Comparison of ENCODE assay signal across 1 cellular context in the genomic region with DNA sequence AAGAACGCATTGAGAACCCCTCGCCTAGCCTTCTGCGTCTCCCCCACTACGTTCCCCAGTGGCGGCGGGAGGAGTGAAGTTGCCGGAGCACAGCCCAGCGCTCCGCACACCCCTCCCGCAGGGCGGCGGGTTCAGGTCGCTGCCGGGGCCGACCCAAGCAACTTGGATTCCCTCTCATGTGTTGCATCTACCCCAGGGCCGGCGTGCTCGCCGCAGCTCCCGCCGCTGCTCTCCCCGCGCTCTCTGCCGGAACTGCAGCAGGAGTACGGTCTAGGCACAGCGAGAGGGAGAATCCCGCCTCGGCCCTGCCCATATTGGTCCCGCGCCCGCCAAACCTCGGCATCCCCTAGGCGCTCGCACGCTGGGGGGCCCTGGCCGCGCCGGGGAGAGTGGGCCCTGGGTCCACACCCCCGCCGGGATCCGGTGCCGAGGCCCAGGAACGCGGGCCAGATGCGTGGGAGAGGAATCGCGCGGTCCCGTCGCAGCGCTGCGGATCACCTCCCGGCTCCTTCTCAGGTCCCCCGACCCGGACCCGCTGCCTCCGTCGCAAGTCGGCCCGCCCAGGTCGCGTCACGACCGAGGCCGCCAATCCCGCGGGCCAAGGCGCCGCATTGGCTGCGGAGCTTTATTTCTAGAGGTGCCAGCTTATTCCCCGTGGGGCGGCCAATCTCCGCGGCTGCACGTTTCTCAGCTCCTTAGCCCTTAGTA.
A peak's percentile ranks its signal among the peaks of the same experiment; 100 is the strongest.
TF ChIP-seq lines count a peak whose summit lies in the region.

No MANE protein-coding gene starts in this region.

TF ChIP-seq in HepG2, 621 proteins besides CTCF, POLR2A, EP300 and RAD21 (continued from another document and continues in another):
- TF ChIP-seq, protein P1, sequence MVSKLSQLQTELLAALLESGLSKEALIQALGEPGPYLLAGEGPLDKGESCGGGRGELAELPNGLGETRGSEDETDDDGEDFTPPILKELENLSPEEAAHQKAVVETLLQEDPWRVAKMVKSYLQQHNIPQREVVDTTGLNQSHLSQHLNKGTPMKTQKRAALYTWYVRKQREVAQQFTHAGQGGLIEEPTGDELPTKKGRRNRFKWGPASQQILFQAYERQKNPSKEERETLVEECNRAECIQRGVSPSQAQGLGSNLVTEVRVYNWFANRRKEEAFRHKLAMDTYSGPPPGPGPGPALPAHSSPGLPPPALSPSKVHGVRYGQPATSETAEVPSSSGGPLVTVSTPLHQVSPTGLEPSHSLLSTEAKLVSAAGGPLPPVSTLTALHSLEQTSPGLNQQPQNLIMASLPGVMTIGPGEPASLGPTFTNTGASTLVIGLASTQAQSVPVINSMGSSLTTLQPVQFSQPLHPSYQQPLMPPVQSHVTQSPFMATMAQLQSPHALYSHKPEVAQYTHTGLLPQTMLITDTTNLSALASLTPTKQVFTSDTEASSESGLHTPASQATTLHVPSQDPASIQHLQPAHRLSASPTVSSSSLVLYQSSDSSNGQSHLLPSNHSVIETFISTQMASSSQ (IDR thresholded peaks at IDR 0.05; ENCODE audit: low read depth) = no peak
- TF ChIP-seq, protein P1 (CRISPR knock-in tag; IDR thresholded peaks at IDR 0.05; ENCODE audit: borderline replicate concordance) = no peak
- TF ChIP-seq, protein P2, sequence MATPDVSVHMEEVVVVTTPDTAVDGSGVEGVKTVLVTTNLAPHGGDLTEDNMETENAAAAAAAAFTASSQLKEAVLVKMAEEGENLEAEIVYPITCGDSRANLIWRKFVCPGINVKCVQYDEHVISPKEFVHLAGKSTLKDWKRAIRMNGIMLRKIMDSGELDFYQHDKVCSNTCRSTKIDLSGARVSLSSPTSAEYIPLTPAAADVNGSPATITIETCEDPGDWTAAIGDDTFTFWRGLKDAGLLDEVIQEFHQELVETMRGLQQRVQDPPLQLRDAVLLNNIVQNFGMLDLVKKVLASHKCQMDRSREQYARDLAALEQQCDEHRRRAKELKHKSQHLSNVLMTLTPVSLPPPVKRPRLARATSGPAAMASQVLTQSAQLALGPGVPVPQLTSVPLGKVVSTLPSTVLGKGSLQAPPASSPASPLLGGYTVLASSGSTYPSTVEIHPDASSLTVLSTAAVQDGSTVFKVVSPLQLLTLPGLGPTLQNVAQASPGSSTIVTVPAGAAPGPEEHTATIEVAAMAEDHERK (CRISPR knock-in tag; IDR thresholded peaks at IDR 0.05; ENCODE audit: low read depth) = no peak
- TF ChIP-seq, protein P3, sequence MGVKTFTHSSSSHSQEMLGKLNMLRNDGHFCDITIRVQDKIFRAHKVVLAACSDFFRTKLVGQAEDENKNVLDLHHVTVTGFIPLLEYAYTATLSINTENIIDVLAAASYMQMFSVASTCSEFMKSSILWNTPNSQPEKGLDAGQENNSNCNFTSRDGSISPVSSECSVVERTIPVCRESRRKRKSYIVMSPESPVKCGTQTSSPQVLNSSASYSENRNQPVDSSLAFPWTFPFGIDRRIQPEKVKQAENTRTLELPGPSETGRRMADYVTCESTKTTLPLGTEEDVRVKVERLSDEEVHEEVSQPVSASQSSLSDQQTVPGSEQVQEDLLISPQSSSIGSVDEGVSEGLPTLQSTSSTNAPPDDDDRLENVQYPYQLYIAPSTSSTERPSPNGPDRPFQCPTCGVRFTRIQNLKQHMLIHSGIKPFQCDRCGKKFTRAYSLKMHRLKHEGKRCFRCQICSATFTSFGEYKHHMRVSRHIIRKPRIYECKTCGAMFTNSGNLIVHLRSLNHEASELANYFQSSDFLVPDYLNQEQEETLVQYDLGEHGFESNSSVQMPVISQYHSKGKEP (CRISPR knock-in tag; IDR thresholded peaks at IDR 0.05) = no peak
- TF ChIP-seq ZNF768 (CRISPR knock-in tag; IDR thresholded peaks at IDR 0.05) (peak; percentile 50; the same call in 1 of the 2 replicates), FOXA1 (IDR thresholded peaks at IDR 0.05) (no peak), FOXA1 (CRISPR knock-in tag; IDR thresholded peaks at IDR 0.05) (no peak), HMG20B (CRISPR knock-in tag; conservative IDR thresholded peaks at IDR 0.05) (peak; percentile 97), U2AF1 (optimal IDR thresholded peaks at IDR 0.05; ENCODE audit: low read depth, low read length) (no peak), KLF13 (CRISPR knock-in tag; IDR thresholded peaks at IDR 0.05) (no peak), PHF21A (CRISPR knock-in tag; IDR thresholded peaks at IDR 0.05) (peak; percentile 100), ZSCAN25 (CRISPR knock-in tag; IDR thresholded peaks at IDR 0.05) (no peak), PHF20 (CRISPR knock-in tag; IDR thresholded peaks at IDR 0.05) (peak; percentile 55), ZMAT3 (CRISPR knock-in tag; conservative IDR thresholded peaks at IDR 0.05) (no peak), ARNTL (CRISPR knock-in tag; IDR thresholded peaks at IDR 0.05) (no peak), SETDB1 (CRISPR knock-in tag; IDR thresholded peaks at IDR 0.05; ENCODE audit: borderline replicate concordance) (no peak), TOPORS (CRISPR knock-in tag; IDR thresholded peaks at IDR 0.05) (no peak), ASH2L (IDR thresholded peaks at IDR 0.05; ENCODE audit: insufficient read length, low read depth, low read length) (peak; percentile 57), TCF12 (IDR thresholded peaks at IDR 0.05) (no peak), TCF12 (CRISPR knock-in tag; IDR thresholded peaks at IDR 0.05) (peak; percentile 47; the same call in 1 of the 2 replicates), ONECUT2 (CRISPR knock-in tag; IDR thresholded peaks at IDR 0.05) (no peak), ZIK1 (CRISPR knock-in tag; IDR thresholded peaks at IDR 0.05; ENCODE audit: borderline replicate concordance, low read depth) (peak; percentile 30; the same call in 1 of the 2 replicates), ZKSCAN8 (CRISPR knock-in tag; IDR thresholded peaks at IDR 0.05; ENCODE audit: borderline replicate concordance) (no peak), FOXC1 (CRISPR knock-in tag; IDR thresholded peaks at IDR 0.05; ENCODE audit: borderline replicate concordance) (no peak), ZNF878 (CRISPR knock-in tag; IDR thresholded peaks at IDR 0.05) (0 out of 2 replicates have a peak, but pooled peaks have one; percentile 49), KLF15 (CRISPR knock-in tag; IDR thresholded peaks at IDR 0.05; ENCODE audit: borderline replicate concordance) (no peak), NFE2L2 (IDR thresholded peaks at IDR 0.05; ENCODE audit: low read length) (no peak), SOX6 (IDR thresholded peaks at IDR 0.05) (no peak), SOX6 (CRISPR knock-in tag; IDR thresholded peaks at IDR 0.05) (peak; percentile 21; the same call in 1 of the 2 replicates)
- TF ChIP-seq, protein P4, sequence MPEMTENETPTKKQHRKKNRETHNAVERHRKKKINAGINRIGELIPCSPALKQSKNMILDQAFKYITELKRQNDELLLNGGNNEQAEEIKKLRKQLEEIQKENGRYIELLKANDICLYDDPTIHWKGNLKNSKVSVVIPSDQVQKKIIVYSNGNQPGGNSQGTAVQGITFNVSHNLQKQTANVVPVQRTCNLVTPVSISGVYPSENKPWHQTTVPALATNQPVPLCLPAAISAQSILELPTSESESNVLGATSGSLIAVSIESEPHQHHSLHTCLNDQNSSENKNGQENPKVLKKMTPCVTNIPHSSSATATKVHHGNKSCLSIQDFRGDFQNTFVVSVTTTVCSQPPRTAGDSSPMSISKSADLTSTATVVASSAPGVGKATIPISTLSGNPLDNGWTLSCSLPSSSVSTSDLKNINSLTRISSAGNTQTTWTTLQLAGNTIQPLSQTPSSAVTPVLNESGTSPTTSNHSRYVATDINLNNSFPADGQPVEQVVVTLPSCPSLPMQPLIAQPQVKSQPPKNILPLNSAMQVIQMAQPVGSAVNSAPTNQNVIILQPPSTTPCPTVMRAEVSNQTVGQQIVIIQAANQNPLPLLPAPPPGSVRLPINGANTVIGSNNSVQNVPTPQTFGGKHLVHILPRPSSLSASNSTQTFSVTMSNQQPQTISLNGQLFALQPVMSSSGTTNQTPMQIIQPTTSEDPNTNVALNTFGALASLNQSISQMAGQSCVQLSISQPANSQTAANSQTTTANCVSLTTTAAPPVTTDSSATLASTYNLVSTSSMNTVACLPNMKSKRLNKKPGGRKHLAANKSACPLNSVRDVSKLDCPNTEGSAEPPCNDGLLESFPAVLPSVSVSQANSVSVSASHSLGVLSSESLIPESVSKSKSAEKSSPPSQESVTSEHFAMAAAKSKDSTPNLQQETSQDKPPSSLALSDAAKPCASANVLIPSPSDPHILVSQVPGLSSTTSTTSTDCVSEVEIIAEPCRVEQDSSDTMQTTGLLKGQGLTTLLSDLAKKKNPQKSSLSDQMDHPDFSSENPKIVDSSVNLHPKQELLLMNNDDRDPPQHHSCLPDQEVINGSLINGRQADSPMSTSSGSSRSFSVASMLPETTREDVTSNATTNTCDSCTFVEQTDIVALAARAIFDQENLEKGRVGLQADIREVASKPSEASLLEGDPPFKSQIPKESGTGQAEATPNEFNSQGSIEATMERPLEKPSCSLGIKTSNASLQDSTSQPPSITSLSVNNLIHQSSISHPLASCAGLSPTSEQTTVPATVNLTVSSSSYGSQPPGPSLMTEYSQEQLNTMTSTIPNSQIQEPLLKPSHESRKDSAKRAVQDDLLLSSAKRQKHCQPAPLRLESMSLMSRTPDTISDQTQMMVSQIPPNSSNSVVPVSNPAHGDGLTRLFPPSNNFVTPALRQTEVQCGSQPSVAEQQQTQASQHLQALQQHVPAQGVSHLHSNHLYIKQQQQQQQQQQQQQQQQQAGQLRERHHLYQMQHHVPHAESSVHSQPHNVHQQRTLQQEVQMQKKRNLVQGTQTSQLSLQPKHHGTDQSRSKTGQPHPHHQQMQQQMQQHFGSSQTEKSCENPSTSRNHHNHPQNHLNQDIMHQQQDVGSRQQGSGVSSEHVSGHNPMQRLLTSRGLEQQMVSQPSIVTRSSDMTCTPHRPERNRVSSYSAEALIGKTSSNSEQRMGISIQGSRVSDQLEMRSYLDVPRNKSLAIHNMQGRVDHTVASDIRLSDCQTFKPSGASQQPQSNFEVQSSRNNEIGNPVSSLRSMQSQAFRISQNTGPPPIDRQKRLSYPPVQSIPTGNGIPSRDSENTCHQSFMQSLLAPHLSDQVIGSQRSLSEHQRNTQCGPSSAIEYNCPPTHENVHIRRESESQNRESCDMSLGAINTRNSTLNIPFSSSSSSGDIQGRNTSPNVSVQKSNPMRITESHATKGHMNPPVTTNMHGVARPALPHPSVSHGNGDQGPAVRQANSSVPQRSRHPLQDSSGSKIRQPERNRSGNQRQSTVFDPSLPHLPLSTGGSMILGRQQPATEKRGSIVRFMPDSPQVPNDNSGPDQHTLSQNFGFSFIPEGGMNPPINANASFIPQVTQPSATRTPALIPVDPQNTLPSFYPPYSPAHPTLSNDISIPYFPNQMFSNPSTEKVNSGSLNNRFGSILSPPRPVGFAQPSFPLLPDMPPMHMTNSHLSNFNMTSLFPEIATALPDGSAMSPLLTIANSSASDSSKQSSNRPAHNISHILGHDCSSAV (CRISPR knock-in tag; IDR thresholded peaks at IDR 0.05; ENCODE audit: borderline replicate concordance) = no peak
- TF ChIP-seq, protein P5, sequence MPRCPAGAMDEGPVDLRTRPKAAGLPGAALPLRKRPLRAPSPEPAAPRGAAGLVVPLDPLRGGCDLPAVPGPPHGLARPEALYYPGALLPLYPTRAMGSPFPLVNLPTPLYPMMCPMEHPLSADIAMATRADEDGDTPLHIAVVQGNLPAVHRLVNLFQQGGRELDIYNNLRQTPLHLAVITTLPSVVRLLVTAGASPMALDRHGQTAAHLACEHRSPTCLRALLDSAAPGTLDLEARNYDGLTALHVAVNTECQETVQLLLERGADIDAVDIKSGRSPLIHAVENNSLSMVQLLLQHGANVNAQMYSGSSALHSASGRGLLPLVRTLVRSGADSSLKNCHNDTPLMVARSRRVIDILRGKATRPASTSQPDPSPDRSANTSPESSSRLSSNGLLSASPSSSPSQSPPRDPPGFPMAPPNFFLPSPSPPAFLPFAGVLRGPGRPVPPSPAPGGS (CRISPR knock-in tag; IDR thresholded peaks at IDR 0.05) = no peak; the same call in 1 of the 2 replicates
- TF ChIP-seq, protein P6, sequence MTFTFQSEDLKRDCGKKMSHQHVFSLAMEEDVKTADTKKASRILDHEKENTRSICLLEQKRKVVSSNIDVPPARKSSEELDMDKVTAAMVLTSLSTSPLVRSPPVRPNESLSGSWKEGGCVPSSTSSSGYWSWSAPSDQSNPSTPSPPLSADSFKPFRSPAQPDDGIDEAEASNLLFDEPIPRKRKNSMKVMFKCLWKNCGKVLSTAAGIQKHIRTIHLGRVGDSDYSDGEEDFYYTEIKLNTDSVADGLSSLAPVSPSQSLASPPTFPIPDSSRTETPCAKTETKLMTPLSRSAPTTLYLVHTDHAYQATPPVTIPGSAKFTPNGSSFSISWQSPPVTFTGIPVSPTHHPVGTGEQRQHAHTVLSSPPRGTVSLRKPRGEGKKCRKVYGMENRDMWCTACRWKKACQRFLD (CRISPR knock-in tag; IDR thresholded peaks at IDR 0.05; ENCODE audit: borderline replicate concordance) = peak; percentile 24; the same call in 1 of the 2 replicates
- TF ChIP-seq, protein P7, sequence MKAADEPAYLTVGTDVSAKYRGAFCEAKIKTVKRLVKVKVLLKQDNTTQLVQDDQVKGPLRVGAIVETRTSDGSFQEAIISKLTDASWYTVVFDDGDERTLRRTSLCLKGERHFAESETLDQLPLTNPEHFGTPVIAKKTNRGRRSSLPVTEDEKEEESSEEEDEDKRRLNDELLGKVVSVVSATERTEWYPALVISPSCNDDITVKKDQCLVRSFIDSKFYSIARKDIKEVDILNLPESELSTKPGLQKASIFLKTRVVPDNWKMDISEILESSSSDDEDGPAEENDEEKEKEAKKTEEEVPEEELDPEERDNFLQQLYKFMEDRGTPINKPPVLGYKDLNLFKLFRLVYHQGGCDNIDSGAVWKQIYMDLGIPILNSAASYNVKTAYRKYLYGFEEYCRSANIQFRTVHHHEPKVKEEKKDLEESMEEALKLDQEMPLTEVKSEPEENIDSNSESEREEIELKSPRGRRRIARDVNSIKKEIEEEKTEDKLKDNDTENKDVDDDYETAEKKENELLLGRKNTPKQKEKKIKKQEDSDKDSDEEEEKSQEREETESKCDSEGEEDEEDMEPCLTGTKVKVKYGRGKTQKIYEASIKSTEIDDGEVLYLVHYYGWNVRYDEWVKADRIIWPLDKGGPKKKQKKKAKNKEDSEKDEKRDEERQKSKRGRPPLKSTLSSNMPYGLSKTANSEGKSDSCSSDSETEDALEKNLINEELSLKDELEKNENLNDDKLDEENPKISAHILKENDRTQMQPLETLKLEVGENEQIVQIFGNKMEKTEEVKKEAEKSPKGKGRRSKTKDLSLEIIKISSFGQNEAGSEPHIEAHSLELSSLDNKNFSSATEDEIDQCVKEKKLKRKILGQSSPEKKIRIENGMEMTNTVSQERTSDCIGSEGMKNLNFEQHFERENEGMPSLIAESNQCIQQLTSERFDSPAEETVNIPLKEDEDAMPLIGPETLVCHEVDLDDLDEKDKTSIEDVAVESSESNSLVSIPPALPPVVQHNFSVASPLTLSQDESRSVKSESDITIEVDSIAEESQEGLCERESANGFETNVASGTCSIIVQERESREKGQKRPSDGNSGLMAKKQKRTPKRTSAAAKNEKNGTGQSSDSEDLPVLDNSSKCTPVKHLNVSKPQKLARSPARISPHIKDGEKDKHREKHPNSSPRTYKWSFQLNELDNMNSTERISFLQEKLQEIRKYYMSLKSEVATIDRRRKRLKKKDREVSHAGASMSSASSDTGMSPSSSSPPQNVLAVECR (CRISPR knock-in tag; IDR thresholded peaks at IDR 0.05; ENCODE audit: borderline replicate concordance) = peak; percentile 77
